Comparison of ENCODE assay signal across 23 cellular contexts in genomic region chr12:112299704-112300103, GRCh38.
"Had no signal": no experiment of that assay in that cellular context is flagged by ENCODE, and none has a peak within 500 bp of the region (broad histone marks: within the 10 kb centered on the region; RNA-seq: fewer than 3 reads in every experiment).

No MANE protein-coding gene starts in this region.

- H3K4me1 ChIP-seq: colonic mucosa, esophagus muscularis mucosa, gastroesophageal sphincter, heart left ventricle had no signal

- H3K27me3 Mint-ChIP-seq: dendritic cell treated with granulocyte-macrophage colony-stimulating factor and Interleukin-4, amounts not matched to agents 40 ng/mL and 50 ng/mL, for 4 days; effector memory CD8-positive, alpha-beta T cell had no signal

- H3K27me3 ChIP-seq: colonic mucosa, dorsolateral prefrontal cortex, esophagus muscularis mucosa, esophagus squamous epithelium, foreskin keratinocyte, gastroesophageal sphincter, heart left ventricle, heart right ventricle had no signal

- ATAC-seq: effector memory CD8-positive, alpha-beta T cell; esophagus mucosa; foreskin keratinocyte; gastroesophageal sphincter; heart left ventricle; heart right ventricle had no signal

- H3K4me3 ChIP-seq: colonic mucosa, coronary artery, dorsolateral prefrontal cortex, esophagus muscularis mucosa, esophagus squamous epithelium, gastroesophageal sphincter, heart left ventricle, heart right ventricle had no signal

- H3K27ac Mint-ChIP-seq: dendritic cell treated with granulocyte-macrophage colony-stimulating factor and Interleukin-4, amounts not matched to agents 40 ng/mL and 50 ng/mL, for 4 days; endodermal cell had no signal

- H3K9me3 Mint-ChIP-seq: dendritic cell treated with granulocyte-macrophage colony-stimulating factor and Interleukin-4, amounts not matched to agents 40 ng/mL and 50 ng/mL, for 4 days; effector memory CD8-positive, alpha-beta T cell; endodermal cell had no signal

- H3K9me3 ChIP-seq: colonic mucosa, esophagus muscularis mucosa, esophagus squamous epithelium, gastroesophageal sphincter, heart left ventricle, heart right ventricle had no signal

- DNase-seq: colonic mucosa; cortex of kidney; dermis blood vessel endothelial cell; dorsolateral prefrontal cortex; effector CD4-positive, alpha-beta T cell; effector CD8-positive, alpha-beta T cell; effector memory CD4-positive, alpha-beta T cell; effector memory CD8-positive, alpha-beta T cell; endodermal cell; erythroblast; esophagus squamous epithelium; foreskin fibroblast; foreskin keratinocyte; foreskin melanocyte; glutamatergic neuron; heart left ventricle; heart right ventricle had no signal

- H3K4me3 Mint-ChIP-seq: dendritic cell treated with granulocyte-macrophage colony-stimulating factor and Interleukin-4, amounts not matched to agents 40 ng/mL and 50 ng/mL, for 4 days; effector memory CD8-positive, alpha-beta T cell; endodermal cell had no signal

- H3K27ac ChIP-seq: colonic mucosa, coronary artery, epithelial cell of prostate, esophagus muscularis mucosa, esophagus squamous epithelium, foreskin keratinocyte, gastroesophageal sphincter, heart left ventricle, heart right ventricle had no signal

- H3K36me3 ChIP-seq: colonic mucosa had no signal
